In the genomic region with DNA sequence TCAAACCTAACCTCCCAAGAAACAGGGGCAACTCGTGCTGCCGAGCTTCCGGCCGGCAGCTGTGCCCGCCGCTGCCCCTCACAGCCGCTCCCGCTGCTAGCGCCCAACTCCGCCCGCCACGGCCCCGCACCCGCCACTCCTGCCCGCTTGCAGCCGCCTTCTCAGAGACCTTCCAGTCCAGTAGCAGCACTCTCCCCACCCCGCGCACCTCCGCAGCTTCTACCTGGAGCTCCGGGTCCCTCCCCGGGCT, we compare ENCODE assay signal across 8 cellular contexts. TPM values are rescaled to one million over a fixed set of nuclear protein-coding genes. Genes with fewer than 3 reads are reported as not detected.
A peak's percentile ranks its signal among the peaks of the same experiment; 100 is the strongest.
DNase-seq lines count a peak whose midpoint lies in the region; ATAC-seq and TF ChIP-seq lines count a peak whose summit lies in the region.

No MANE protein-coding gene starts in this region.

- H3K36me3 ChIP-seq in ES-I3 (ENCODE audit: insufficient read depth, low read length) (no peaks in the 10 kb centered on the region), KOPT-K1 (ENCODE audit: insufficient read depth, low read length) (no peaks in the 10 kb centered on the region), mesodermal cell (ENCODE audit: control insufficient read depth, insufficient read depth, low read length) (no peaks in the 10 kb centered on the region)

- H3K4me1 ChIP-seq in ES-I3 (ENCODE audit: insufficient read depth, low read length) (no peaks in the 10 kb centered on the region; the same call in 1 of the 2 replicates), mesodermal cell (ENCODE audit: control insufficient read depth, insufficient read depth, low read length, poor library complexity, severe bottlenecking) (peaks cover 6% of the 10 kb centered on the region)

- H3K9me3 ChIP-seq in ES-I3 (ENCODE audit: control insufficient read depth, insufficient read depth, low read length) (no peaks in the 10 kb centered on the region), KOPT-K1 (ENCODE audit: insufficient read depth, low read length, poor library complexity, severe bottlenecking) (no peaks in the 10 kb centered on the region), mesodermal cell (ENCODE audit: control insufficient read depth, low read length) (no peaks in the 10 kb centered on the region)

- WGBS in mesodermal cell (ENCODE audit: insufficient coverage in 2 of 2), 2 experiments = 0% methylated on average over 15 to 21 of the region's 21 CpGs

- H3K4me3 ChIP-seq in cardiac fibroblast (replicated peaks in 1 of 2; ENCODE audit: low read depth in 2 of 2, low read length in 2 of 2) (peak overlapping the region; percentile 87 to 92), mesodermal cell (ENCODE audit: extremely low read depth, insufficient read depth, low read length, poor library complexity, severe bottlenecking) (peak overlapping the region; percentile 71)

- peak; percentile 31 to 34 for DNase-seq in cardiac fibroblast (ENCODE audit: low read depth in 2 of 2)
- no peak for DNase-seq in putamen (ENCODE audit: low spot score)
- DNase-seq in T-helper 9 cell = no peak
- no peak for DNase-seq in SHP77 treated with DMSO at 0.1 percent for 48 hours (lab: John Stamatoyannopoulos, UW)

- no peak for TF ChIP-seq CTCF in cardiac fibroblast (IDR thresholded peaks at IDR 0.05; ENCODE audit: low read depth, low read length)

- ATAC-seq in GM21576 (IDR thresholded peaks at IDR 0.05; ENCODE audit: unreplicated experiment) = peak; percentile 32

- peak overlapping the region; percentile 53 for H3K27ac ChIP-seq in KOPT-K1 (ENCODE audit: low read depth, low read length, poor library complexity, severe bottlenecking)
- no peak overlapping the region for H3K27ac ChIP-seq in mesodermal cell (ENCODE audit: low read depth, low read length, severe bottlenecking)

- peak overlapping the region; percentile 88 for H3K9ac ChIP-seq in ES-I3 (ENCODE audit: low read depth, low read length)

RNA-seq across cellular contexts. Expression of a gene that starts 0.7 kb away (rescaled TPM):
- not detected for polyA plus RNA-seq in mesodermal cell (2013, experiment 1 of 2)
- polyA plus RNA-seq in mesodermal cell (2013, experiment 2 of 2) = 0.30 TPM

RNA-seq across cellular contexts. Expression of a gene that starts 14.0 kb away (rescaled TPM):
- 1.7 TPM for polyA plus RNA-seq in mesodermal cell (2013, experiment 1 of 2)
- 1.9 TPM for polyA plus RNA-seq in mesodermal cell (2013, experiment 2 of 2)

RNA-seq across cellular contexts. Expression of a gene that starts 14.0 kb away (rescaled TPM):
- 7.1 TPM for polyA plus RNA-seq in mesodermal cell (2013, experiment 1 of 2)
- polyA plus RNA-seq in mesodermal cell (2013, experiment 2 of 2) = 6.6 TPM

RNA-seq across cellular contexts. Expression of a gene that starts 40.1 kb away (rescaled TPM):
- 31.8 TPM for polyA plus RNA-seq in mesodermal cell (2013, experiment 1 of 2)
- polyA plus RNA-seq in mesodermal cell (2013, experiment 2 of 2) = 41.1 TPM

RNA-seq across cellular contexts. Expression of a gene that starts 40.2 kb away (rescaled TPM):
- polyA plus RNA-seq in mesodermal cell (2013, experiment 1 of 2) = 40.2 TPM
- polyA plus RNA-seq in mesodermal cell (2013, experiment 2 of 2) = 46.4 TPM

Comparison
In these comparisons a context has a peak if more than half of its experiments do, and no peak if none do; other contexts are left out.
1. DNase-seq: peak in cardiac fibroblast (2 of 2); none in putamen (single experiment), T-helper 9 cell (single experiment) and SHP77 treated with DMSO at 0.1 percent for 48 hours (single experiment).